ENCODE assay signal across 22 cellular contexts in genomic region chr1:43018091-43018490, GRCh38. TPM values are rescaled to one million over a fixed set of nuclear protein-coding genes. Genes with fewer than 3 reads are reported as not detected.
DNase-seq lines count a peak whose midpoint lies in the region; ATAC-seq, FAIRE-seq and TF ChIP-seq lines count a peak whose summit lies in the region.
"Had no signal": no experiment of that assay in that cellular context is flagged by ENCODE, and none has a peak within 500 bp of the region (broad histone marks: within the 10 kb centered on the region; RNA-seq: fewer than 3 reads in every experiment).

No MANE protein-coding gene starts in this region.

- H3K27ac Mint-ChIP-seq in Caco-2 (ENCODE audit: unreplicated experiment) (peak overlapping the region; percentile 63), endodermal cell (no peak overlapping the region), neural crest cell (ENCODE audit: unreplicated experiment) (peak overlapping the region; percentile 36)
- H3K27ac Mint-ChIP-seq: H9 had no signal

- ATAC-seq in pancreas (no peak), GM18505 (IDR thresholded peaks at IDR 0.05; ENCODE audit: unreplicated experiment) (no peak)
- ATAC-seq: A549, HCT116 had no signal

- H3K9me3 Mint-ChIP-seq in Caco-2 (ENCODE audit: unreplicated experiment) (peaks cover 10% of the 10 kb centered on the region), endodermal cell (no peaks in the 10 kb centered on the region), neural crest cell (peaks cover 6% of the 10 kb centered on the region)
- H3K9me3 Mint-ChIP-seq: CD4-positive, alpha-beta memory T cell; H9 had no signal

- CTCF ChIA-PET in Caco-2 (lab: Charles Lee): interaction anchor here (1.1 kb wide), 2 partner anchors 38 to 56 kb away, joined by 3 to 4 read pairs; no protein-coding TSS in a partner anchor

- 69 to 90% methylated on average over 3 of the region's 3 CpGs for WGBS in endodermal cell (ENCODE audit: insufficient coverage in 1 of 2, insufficient read length in 1 of 2), 2 experiments
- whole genome bisulfite sequencing in small intestine, 3 donors: 46 to 64% (median 63%) methylated on average over 3 of the region's 3 CpGs
- WGBS in pancreas, 2 donors: 82 to 86% methylated on average over 3 of the region's 3 CpGs

- H3K27ac ChIP-seq in endodermal cell (ENCODE audit: low read depth, low read length): no peak overlapping the region
- H3K27ac ChIP-seq in small intestine (ENCODE audit: low read depth in 1 of 2, low read length in 1 of 2): no peak overlapping the region
- H3K27ac ChIP-seq in pancreas: no peak overlapping the region
- H3K27ac ChIP-seq: A549; BLaER1 treated with 17β-estradiol and CSF1 and Interleukin-3, amounts not matched to agents 10 nM and 100 nM; GM23248 had no signal

- H3K27me3 ChIP-seq in Caco-2 (replicated peaks; ENCODE audit: control insufficient read depth, insufficient read depth, low read length) (no peaks in the 10 kb centered on the region), endodermal cell (ENCODE audit: control insufficient read depth, insufficient read depth, low read length, poor library complexity, severe bottlenecking) (peaks cover 85% of the 10 kb centered on the region), small intestine (ENCODE audit: control insufficient read depth in 2 of 2, insufficient read depth in 2 of 2, low read length in 2 of 2) (peaks cover 0 to 2% of the 10 kb centered on the region in 2 donors), pancreas (no peaks in the 10 kb centered on the region)
- H3K27me3 ChIP-seq: BE2C; BLaER1 treated with 17β-estradiol and CSF1 and Interleukin-3, amounts not matched to agents 10 nM and 100 nM had no signal

- H3K36me3 ChIP-seq in Caco-2 (ENCODE audit: control insufficient read depth, insufficient read depth, low read length) (no peaks in the 10 kb centered on the region), endodermal cell (ENCODE audit: control insufficient read depth, insufficient read depth, low read length) (no peaks in the 10 kb centered on the region), small intestine (ENCODE audit: control insufficient read depth in 2 of 2, insufficient read depth in 2 of 2, low read length in 2 of 2) (no peaks in the 10 kb centered on the region), pancreas (no peaks in the 10 kb centered on the region)
- H3K36me3 ChIP-seq: BE2C; BLaER1 treated with 17β-estradiol and CSF1 and Interleukin-3, amounts not matched to agents 10 nM and 100 nM had no signal

- TF ChIP-seq CTCF in Caco-2 (IDR thresholded peaks at IDR 0.05; ENCODE audit: insufficient read depth in 1 of 2, low read depth in 1 of 2, low read length in 1 of 2, severe bottlenecking in 1 of 2, unreplicated experiment in 1 of 2) (no peak), endodermal cell (conservative IDR thresholded peaks at IDR 0.05) (no peak), neural crest cell (conservative IDR thresholded peaks at IDR 0.05) (no peak), pancreas (IDR thresholded peaks at IDR 0.05) (no peak)

- no peak overlapping the region for H3K9ac ChIP-seq in endodermal cell (ENCODE audit: extremely low read depth, low read length, poor library complexity, severe bottlenecking)
- H3K9ac ChIP-seq: BLaER1 treated with 17β-estradiol and CSF1 and Interleukin-3, amounts not matched to agents 10 nM and 100 nM; GM23248 had no signal

- POLR2A ChIA-PET in Caco-2 (lab: Charles Lee): interaction anchor here (0.9 to 1.4 kb wide), 2 partner anchors 9 to 59 kb away, joined by 3 to 6 read pairs; no protein-coding TSS in a partner anchor

- intact Hi-C loops in Caco-2 (cut with micrococcal nuclease; ENCODE audit: unreplicated experiment): loop anchor here (1.0 kb wide), 4 partner anchors 10 to 53 kb away; no protein-coding TSS in a partner anchor
- intact Hi-C loops in pancreas (cut with DNase I): no loop called here

- no peak for FAIRE-seq in small intestine (lab: Jason Lieb, UNC)
- FAIRE-seq in pancreas (lab: Jason Lieb, UNC): no peak
- FAIRE-seq: A549, G401.6, GM12892 had no signal

- peaks cover 29% of the 10 kb centered on the region for H3K4me1 Mint-ChIP-seq in Caco-2 (ENCODE audit: low read depth, unreplicated experiment)
- H3K4me1 Mint-ChIP-seq in endodermal cell: peaks cover 10% of the 10 kb centered on the region
- H3K4me1 Mint-ChIP-seq in neural crest cell: peaks cover 16% of the 10 kb centered on the region
- H3K4me1 Mint-ChIP-seq: CD4-positive, alpha-beta memory T cell had no signal

- H3K4me1 ChIP-seq in Caco-2 (peaks cover 39% of the 10 kb centered on the region), endodermal cell (ENCODE audit: control insufficient read depth, insufficient read depth, low read length) (no peaks in the 10 kb centered on the region), small intestine (ENCODE audit: control insufficient read depth in 2 of 2, insufficient read depth in 1 of 2, low read depth in 1 of 2, low read length in 1 of 2) (no peaks in the 10 kb centered on the region), pancreas (no peaks in the 10 kb centered on the region)
- H3K4me1 ChIP-seq: A549; BE2C; BLaER1 treated with 17β-estradiol and CSF1 and Interleukin-3, amounts not matched to agents 10 nM and 100 nM had no signal

- BruUV-seq in Caco-2 (replicated peaks; lab: Mats Ljungman, UMichigan): no TSS peak

- H3K36me3 Mint-ChIP-seq in Caco-2 (ENCODE audit: insufficient read depth, unreplicated experiment): peaks cover 4% of the 10 kb centered on the region
- no peaks in the 10 kb centered on the region for H3K36me3 Mint-ChIP-seq in endodermal cell (ENCODE audit: low read depth)
- H3K36me3 Mint-ChIP-seq in neural crest cell (ENCODE audit: low read depth): no peaks in the 10 kb centered on the region
- H3K36me3 Mint-ChIP-seq: CD4-positive, alpha-beta memory T cell had no signal

- H3K4me3 Mint-ChIP-seq in Caco-2 (ENCODE audit: unreplicated experiment) (peak overlapping the region; percentile 7), endodermal cell (no peak overlapping the region), neural crest cell (no peak overlapping the region)
- H3K4me3 Mint-ChIP-seq: CD4-positive, alpha-beta memory T cell; H9 had no signal

- H3K9me3 ChIP-seq in Caco-2 (no peaks in the 10 kb centered on the region), endodermal cell (ENCODE audit: control insufficient read depth, low read length) (no peaks in the 10 kb centered on the region), small intestine (ENCODE audit: control insufficient read depth, low read depth) (no peaks in the 10 kb centered on the region), pancreas (no peaks in the 10 kb centered on the region)
- H3K9me3 ChIP-seq: A549; BE2C; BLaER1 treated with 17β-estradiol and CSF1 and Interleukin-3, amounts not matched to agents 10 nM and 100 nM had no signal

- H3K27me3 Mint-ChIP-seq in Caco-2 (ENCODE audit: insufficient read depth, unreplicated experiment) (no peaks in the 10 kb centered on the region), endodermal cell (ENCODE audit: insufficient read depth) (peaks cover 52% of the 10 kb centered on the region), neural crest cell (ENCODE audit: low read depth) (no peaks in the 10 kb centered on the region)

- no peak for TF ChIP-seq POLR2A in GM18505 (IDR thresholded peaks at IDR 0.05; ENCODE audit: borderline replicate concordance, extremely low read depth, insufficient read depth, insufficient read length)

- DNase-seq in Caco-2 (peak; percentile 78 to 82), endodermal cell (peak; percentile 57), neural crest cell (ENCODE audit: low read depth, low spot score) (no peak), small intestine (peak; percentile 8), pancreas (no peak), SHP77 treated with DMSO at 0.1 percent for 48 hours (lab: John Stamatoyannopoulos, UW) (no peak)
- DNase-seq: 8988T; ACHN; AML-193; BE2C; CD4-positive, alpha-beta memory T cell; COR-L47; DMS153; DND-41; GM23248; H9 had no signal

- H3K4me3 ChIP-seq in Caco-2 (ENCODE audit: low read depth, low read length) (no peak overlapping the region), endodermal cell (ENCODE audit: low read length) (no peak overlapping the region), small intestine (ENCODE audit: low read depth in 1 of 2, low read length in 2 of 2) (no peak overlapping the region), pancreas (no peak overlapping the region)
- H3K4me3 ChIP-seq: A549; BLaER1 treated with 17β-estradiol and CSF1 and Interleukin-3, amounts not matched to agents 10 nM and 100 nM; GM23248 had no signal

RNA-seq across cellular contexts. Expression of gene SLC2A1, which starts 59.4 kb away (rescaled TPM):
- total RNA-seq in Caco-2 (2022) (422 and 437 TPM in 2 replicates), endodermal cell (10 to 100 TPM; 42.5 to 69.7 TPM), neural crest cell (254 and 265 TPM in 2 replicates), pancreas (10 to 100 TPM in 1 of 6 donors, 1 to 10 TPM in 5; 1.6 to 10.9 (median 6.8) TPM)
- 172 TPM for polyA plus RNA-seq in endodermal cell (2013, experiment 1 of 2)
- 136 TPM for polyA plus RNA-seq in endodermal cell (2013, experiment 2 of 2)
- polyA plus RNA-seq in small intestine (10 to 100 TPM in 1 of 3 donors, 1 to 10 TPM in 2; 1.1 to 13.5 (median 3.2) TPM), pancreas (1 to 10 TPM; 3.0 to 9.2 TPM)

Comparison
In these comparisons a context has a peak if more than half of its experiments do, and no peak if none do; other contexts are left out.
1. DNase-seq: peak in Caco-2 (2 of 2), endodermal cell (single experiment) and small intestine (single experiment); none in neural crest cell (single experiment), pancreas (0 of 6) and SHP77 treated with DMSO at 0.1 percent for 48 hours (single experiment).